Comparison of ENCODE assay signal across 1 cellular context in genomic region chr17:29148790-29149430, GRCh38.
A peak's percentile ranks its signal among the peaks of the same experiment; 100 is the strongest.
TF ChIP-seq lines count a peak whose summit lies in the region.

No MANE protein-coding gene starts in this region.

TF ChIP-seq in HepG2, 621 proteins besides CTCF, POLR2A, EP300 and RAD21 (continued from another document and continues in another):
- TF ChIP-seq ZBTB4 (CRISPR knock-in tag; IDR thresholded peaks at IDR 0.05; ENCODE audit: borderline replicate concordance), result peak; percentile 76; the same call in 1 of the 2 replicates
- 0 out of 2 replicates have a peak, but pooled peaks have one; percentile 23 for TF ChIP-seq DR1 (CRISPR knock-in tag; IDR thresholded peaks at IDR 0.05)
- peak; percentile 70; the same call in 1 of the 2 replicates for TF ChIP-seq ZNF264 (CRISPR knock-in tag; IDR thresholded peaks at IDR 0.05)
- TF ChIP-seq SOX6 (IDR thresholded peaks at IDR 0.05), result no peak
- peak; percentile 74; the same call in 1 of the 2 replicates for TF ChIP-seq SOX6 (CRISPR knock-in tag; IDR thresholded peaks at IDR 0.05)
- no peak for TF ChIP-seq MZF1 (CRISPR knock-in tag; IDR thresholded peaks at IDR 0.05; ENCODE audit: borderline replicate concordance)
- TF ChIP-seq EHMT2 (IDR thresholded peaks at IDR 0.05; ENCODE audit: borderline replicate concordance, low read depth, low read length), result no peak
- no peak for TF ChIP-seq ZNF761 (CRISPR knock-in tag; conservative IDR thresholded peaks at IDR 0.05)
- TF ChIP-seq ZBTB21 (CRISPR knock-in tag; IDR thresholded peaks at IDR 0.05), result no peak
- TF ChIP-seq FOXJ3 (CRISPR knock-in tag; IDR thresholded peaks at IDR 0.05; ENCODE audit: borderline replicate concordance), result 0 out of 2 replicates have a peak, but pooled peaks have one; percentile 26
- TF ChIP-seq KLF9 (CRISPR knock-in tag; IDR thresholded peaks at IDR 0.05; ENCODE audit: low read depth), result no peak
- TF ChIP-seq ZNF776 (CRISPR knock-in tag; IDR thresholded peaks at IDR 0.05), result no peak; the same call in 1 of the 2 replicates
- no peak for TF ChIP-seq ZNF674 (CRISPR knock-in tag; IDR thresholded peaks at IDR 0.05; ENCODE audit: low read depth)
- TF ChIP-seq LBX2 (CRISPR knock-in tag; IDR thresholded peaks at IDR 0.05; ENCODE audit: borderline replicate concordance), result no peak
- no peak for TF ChIP-seq RBAK (CRISPR knock-in tag; IDR thresholded peaks at IDR 0.05)
- peak; percentile 28; the same call in 1 of the 2 replicates for TF ChIP-seq BRD4 (CRISPR knock-in tag; IDR thresholded peaks at IDR 0.05)
- TF ChIP-seq SMARCE1 (IDR thresholded peaks at IDR 0.05; ENCODE audit: borderline replicate concordance), result no peak
- TF ChIP-seq NR0B2 (CRISPR knock-in tag; IDR thresholded peaks at IDR 0.05), result no peak
- TF ChIP-seq LCORL (IDR thresholded peaks at IDR 0.05), result no peak
- TF ChIP-seq LCORL (CRISPR knock-in tag; IDR thresholded peaks at IDR 0.05), result peak; percentile 97
- peak; percentile 50; the same call in 1 of the 2 replicates for TF ChIP-seq ZNF547 (CRISPR knock-in tag; IDR thresholded peaks at IDR 0.05)
- TF ChIP-seq ZMYM3 (CRISPR knock-in tag; IDR thresholded peaks at IDR 0.05), result peak; percentile 80; the same call in 1 of the 2 replicates
- no peak for TF ChIP-seq ZNF775 (CRISPR knock-in tag; IDR thresholded peaks at IDR 0.05; ENCODE audit: borderline replicate concordance)
- peak; percentile 94 for TF ChIP-seq SP4 (CRISPR knock-in tag; IDR thresholded peaks at IDR 0.05)
- TF ChIP-seq DBP (CRISPR knock-in tag; IDR thresholded peaks at IDR 0.05; ENCODE audit: not compliant biosample characterization), result peak; percentile 45
- peak; percentile 67 for TF ChIP-seq SRSF1 (optimal IDR thresholded peaks at IDR 0.05; ENCODE audit: low read depth, low read length)
- no peak for TF ChIP-seq FLYWCH1 (CRISPR knock-in tag; IDR thresholded peaks at IDR 0.05)
- no peak for TF ChIP-seq MAFF (IDR thresholded peaks at IDR 0.05; ENCODE audit: low read depth, low read length)
- no peak for TF ChIP-seq TOPORS (CRISPR knock-in tag; IDR thresholded peaks at IDR 0.05)
- TF ChIP-seq ARNTL (CRISPR knock-in tag; IDR thresholded peaks at IDR 0.05), result no peak
- peak; percentile 36 for TF ChIP-seq PHF8 (CRISPR knock-in tag; IDR thresholded peaks at IDR 0.05)
- TF ChIP-seq IRF1 (CRISPR knock-in tag; IDR thresholded peaks at IDR 0.05; ENCODE audit: low read depth), result no peak
- TF ChIP-seq FIP1L1 (IDR thresholded peaks at IDR 0.05; ENCODE audit: borderline replicate concordance, insufficient read depth, low read depth, low read length), result no peak
- TF ChIP-seq ZNF883 (CRISPR knock-in tag; IDR thresholded peaks at IDR 0.05; ENCODE audit: not compliant biosample characterization), result peak; percentile 35
- TF ChIP-seq ZNF292 (CRISPR knock-in tag; IDR thresholded peaks at IDR 0.05; ENCODE audit: borderline replicate concordance, low read depth), result no peak
- TF ChIP-seq SNAPC2 (CRISPR knock-in tag; IDR thresholded peaks at IDR 0.05), result no peak
- peak; percentile 55; the same call in 1 of the 2 replicates for TF ChIP-seq GATAD1 (CRISPR knock-in tag; IDR thresholded peaks at IDR 0.05)
- no peak for TF ChIP-seq SMYD3 (CRISPR knock-in tag; IDR thresholded peaks at IDR 0.05)
- no peak for TF ChIP-seq TFDP2 (CRISPR knock-in tag; IDR thresholded peaks at IDR 0.05)
- no peak; the same call in 1 of the 2 replicates for TF ChIP-seq CREBL2 (CRISPR knock-in tag; IDR thresholded peaks at IDR 0.05; ENCODE audit: borderline replicate concordance)
- no peak for TF ChIP-seq KMT2B (CRISPR knock-in tag; IDR thresholded peaks at IDR 0.05)
- no peak for TF ChIP-seq SNAPC5 (CRISPR knock-in tag; IDR thresholded peaks at IDR 0.05; ENCODE audit: borderline replicate concordance)
- TF ChIP-seq ZNF747 (CRISPR knock-in tag; IDR thresholded peaks at IDR 0.05; ENCODE audit: borderline replicate concordance), result 0 out of 2 replicates have a peak, but pooled peaks have one; percentile 29
- TF ChIP-seq ZNF24 (IDR thresholded peaks at IDR 0.05), result peak; percentile 69
- no peak for TF ChIP-seq BRF2 (CRISPR knock-in tag; IDR thresholded peaks at IDR 0.05)
- TF ChIP-seq SNAI1 (CRISPR knock-in tag; IDR thresholded peaks at IDR 0.05; ENCODE audit: borderline replicate concordance), result no peak
- TF ChIP-seq ZNF253 (CRISPR knock-in tag; IDR thresholded peaks at IDR 0.05; ENCODE audit: borderline replicate concordance), result no peak
- TF ChIP-seq ARID5B (CRISPR knock-in tag; IDR thresholded peaks at IDR 0.05), result peak; percentile 58; the same call in 1 of the 2 replicates
- no peak for TF ChIP-seq ZNF382 (CRISPR knock-in tag; IDR thresholded peaks at IDR 0.05; ENCODE audit: borderline replicate concordance)
- TF ChIP-seq SMC3 (IDR thresholded peaks at IDR 0.05; ENCODE audit: low read length), result peak; percentile 54; the same call in 1 of the 2 replicates
- no peak for TF ChIP-seq TMF1 (CRISPR knock-in tag; IDR thresholded peaks at IDR 0.05; ENCODE audit: low read depth)
- peak; percentile 34 for TF ChIP-seq ASH2L (IDR thresholded peaks at IDR 0.05; ENCODE audit: insufficient read length, low read depth, low read length)
- no peak for TF ChIP-seq ZBTB10 (CRISPR knock-in tag; IDR thresholded peaks at IDR 0.05; ENCODE audit: borderline replicate concordance)
- no peak for TF ChIP-seq RFX3 (CRISPR knock-in tag; IDR thresholded peaks at IDR 0.05)
- no peak for TF ChIP-seq ZBTB42 (CRISPR knock-in tag; IDR thresholded peaks at IDR 0.05)
- TF ChIP-seq NCOA1 (CRISPR knock-in tag; IDR thresholded peaks at IDR 0.05), result no peak
